In the genomic region with DNA sequence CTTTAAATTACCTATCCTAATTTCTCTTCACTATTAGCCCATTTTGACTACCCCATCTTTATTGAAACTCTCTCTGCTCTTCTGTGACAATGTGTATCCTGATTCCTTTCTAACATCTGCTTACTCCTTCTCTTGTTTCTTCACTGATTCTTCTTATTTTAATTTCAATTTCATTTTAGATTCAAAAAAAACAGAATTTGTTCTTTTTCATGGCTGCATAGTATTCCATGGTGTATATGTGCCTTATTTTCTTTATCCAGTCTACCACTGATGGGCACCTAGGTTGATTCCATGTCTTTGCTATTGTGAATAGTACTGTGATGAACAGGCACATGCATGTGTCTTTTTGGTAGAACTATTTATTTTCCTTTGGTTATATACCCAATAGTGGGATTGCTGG, we compare ENCODE assay signal across 9 cellular contexts.
"Had no signal": no experiment of that assay in that cellular context is flagged by ENCODE, and none has a peak within 500 bp of the region (broad histone marks: within the 10 kb centered on the region; RNA-seq: fewer than 3 reads in every experiment).

No MANE protein-coding gene starts in this region.

- FAIRE-seq: H1, H54, HTR-8/SVneo had no signal

- H3K27ac Mint-ChIP-seq: GM23338, H9, HFFc6, IgD-negative memory B cell had no signal

- H3K4me3 Mint-ChIP-seq: GM23338, H9, HFFc6, IgD-negative memory B cell had no signal

- H3K4me1 Mint-ChIP-seq: IgD-negative memory B cell had no signal

- H3K36me3 Mint-ChIP-seq: IgD-negative memory B cell had no signal

- DNase-seq: H9, HCEC 1CT, HFFc6, KG1 had no signal

- H3K4me3 ChIP-seq: GM23338 had no signal

- H3K4me2 ChIP-seq: GM23338 had no signal

- H2AFZ ChIP-seq: GM23338 had no signal

- ATAC-seq: GM23338 had no signal

- H3K27me3 Mint-ChIP-seq: IgD-negative memory B cell had no signal
